Comparison of ENCODE assay signal across 33 cellular contexts in the genomic region with DNA sequence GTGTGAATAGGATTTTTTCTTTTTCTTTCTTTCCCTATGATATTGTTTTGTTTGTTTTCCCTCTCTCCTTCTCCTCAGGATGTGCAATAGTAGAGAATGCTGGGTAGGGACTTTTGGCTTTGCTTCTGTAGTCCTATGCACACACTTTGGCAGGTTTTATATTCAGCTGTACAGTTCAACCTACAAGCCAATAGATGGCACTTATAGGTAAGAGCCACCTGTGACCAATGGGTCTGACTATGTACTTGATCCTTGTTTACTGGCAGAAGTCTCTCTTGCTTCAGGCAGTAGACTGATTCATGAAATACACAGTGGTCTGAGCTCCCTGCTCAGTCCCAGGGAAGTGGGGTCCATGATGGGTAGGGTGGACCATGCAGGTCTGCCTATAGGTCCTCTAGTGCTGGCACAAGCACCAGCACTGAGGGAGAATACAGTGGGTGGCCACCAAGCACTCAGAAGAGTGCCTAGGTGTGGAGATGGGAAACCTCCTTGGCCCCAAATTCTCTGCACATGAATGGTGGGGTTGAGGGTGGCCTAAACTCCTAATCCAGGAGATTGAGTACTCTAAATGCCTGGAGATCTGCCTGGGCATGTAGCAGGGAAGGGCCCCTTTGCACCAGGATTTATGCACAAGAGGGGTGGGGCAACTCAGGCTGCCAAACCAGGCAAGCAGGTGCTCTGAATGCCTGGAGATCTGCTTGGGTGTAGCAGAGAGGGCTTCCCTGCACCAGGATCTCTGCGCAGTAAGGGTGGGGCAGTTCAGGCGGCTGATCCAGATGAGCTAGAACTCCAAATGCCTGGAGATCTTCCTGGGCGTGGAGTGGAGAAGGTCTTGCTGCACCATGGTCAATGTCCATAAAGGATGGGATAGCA.
"Had no signal": no experiment of that assay in that cellular context is flagged by ENCODE, and none has a peak within 500 bp of the region (broad histone marks: within the 10 kb centered on the region; RNA-seq: fewer than 3 reads in every experiment).

No MANE protein-coding gene starts in this region.

- H3K4me3 Mint-ChIP-seq: activated CD4-positive, alpha-beta memory T cell treated with anti-CD3 and anti-CD28 coated beads, Interleukin-2, amount 10 ng/mL, durations not matched to agents 7 days and 5 days; activated CD4-positive, alpha-beta T cell treated with anti-CD3 and anti-CD28 coated beads, Interleukin-2, amount 10 ng/mL, durations not matched to agents 7 days and 5 days; activated naive CD4-positive, alpha-beta T cell treated with anti-CD3 and anti-CD28 coated beads, Interleukin-2, amount 10 ng/mL, durations not matched to agents 7 days and 5 days; activated naive CD8-positive, alpha-beta T cell treated with anti-CD3 and anti-CD28 coated beads, Interleukin-2, amount 10 ng/mL, durations not matched to agents 7 days and 5 days; activated T-cell treated with anti-CD3 and anti-CD28 coated beads, Interleukin-2, amount 50 U/mL, for 24 hours; dendritic cell treated with granulocyte-macrophage colony-stimulating factor and Interleukin-4, amounts not matched to agents 40 ng/mL and 50 ng/mL, for 4 days; endodermal cell; nephron progenitor cell; stimulated activated effector memory CD8-positive, alpha-beta T cell treated with anti-CD3 and anti-CD28 coated beads, Interleukin-12 subunit alpha, Interleukin-12 subunit beta, amount 100 ng/mL, for 72 hours; stimulated activated naive CD8-positive, alpha-beta T cell treated with anti-CD3 and anti-CD28 coated beads, Interleukin-15, Interleukin-2, amounts not matched to agents 100 ng/mL and 50 ng/mL, for 24 hours; T-helper 1 cell treated with Interleukin-12 subunit alpha and Interleukin-12 subunit beta and Interleukin-4 antibody, amounts not matched to agents 30 μg/mL and 1 μg/mL, for 36 hours had no signal

- ATAC-seq: heart right ventricle; mucosa of descending colon; pancreas; sciatic nerve; stimulated activated effector memory CD8-positive, alpha-beta T cell treated with anti-CD3 and anti-CD28 coated beads, Interleukin-12 subunit alpha, Interleukin-12 subunit beta, amount 100 ng/mL, for 72 hours had no signal

- H3K36me3 ChIP-seq: brain microvascular endothelial cell, heart right ventricle, left ventricle myocardium inferior, neutrophil, pancreas, prostate gland, thoracic aorta, upper lobe of left lung, vagina had no signal

- H3K4me1 ChIP-seq: heart right ventricle, left ventricle myocardium inferior, pancreas, prostate gland, upper lobe of left lung, vagina had no signal

- H3K9me3 ChIP-seq: neutrophil, pancreas, prostate gland had no signal

- DNase-seq: activated CD4-positive, alpha-beta memory T cell treated with anti-CD3 and anti-CD28 coated beads, Interleukin-2, amount 10 ng/mL, durations not matched to agents 7 days and 5 days; activated CD4-positive, alpha-beta T cell treated with anti-CD3 and anti-CD28 coated beads for 1 hour; activated CD4-positive, alpha-beta T cell treated with anti-CD3 and anti-CD28 coated beads, Interleukin-2, amount 10 ng/mL, durations not matched to agents 7 days and 5 days; activated CD8-positive, alpha-beta memory T cell treated with anti-CD3 and anti-CD28 coated beads, Interleukin-2, amount 50 U/mL, for 48 hours; activated gamma-delta T cell; activated naive CD4-positive, alpha-beta T cell treated with anti-CD3 and anti-CD28 coated beads, Interleukin-2, amount 10 ng/mL, durations not matched to agents 7 days and 5 days; activated naive CD8-positive, alpha-beta T cell treated with anti-CD3 and anti-CD28 coated beads, Interleukin-2, amount 10 ng/mL, durations not matched to agents 7 days and 5 days; activated T-cell treated with anti-CD3 and anti-CD28 coated beads, Interleukin-2, amount 50 U/mL, for 24 hours; brain microvascular endothelial cell; central memory CD4-positive, alpha-beta T cell; endodermal cell; heart right ventricle; left ventricle myocardium inferior; mucosa of descending colon; nephron progenitor cell; pancreas; retina; stimulated activated CD4-positive, alpha-beta T cell treated with anti-CD3 and anti-CD28 coated beads, Interleukin-4, amount 100 ng/mL, for 24 hours; SW 1271; T1000; upper lobe of left lung had no signal

- FAIRE-seq: astrocyte, pancreas had no signal

- H3K36me3 Mint-ChIP-seq: activated naive CD4-positive, alpha-beta T cell treated with anti-CD3 and anti-CD28 coated beads, Interleukin-2, amount 10 ng/mL, durations not matched to agents 7 days and 5 days; activated naive CD8-positive, alpha-beta T cell treated with anti-CD3 and anti-CD28 coated beads, Interleukin-2, amount 10 ng/mL, durations not matched to agents 7 days and 5 days; stimulated activated effector memory CD8-positive, alpha-beta T cell treated with anti-CD3 and anti-CD28 coated beads, Interleukin-12 subunit alpha, Interleukin-12 subunit beta, amount 100 ng/mL, for 72 hours had no signal

- H3K4me1 Mint-ChIP-seq: activated CD4-positive, alpha-beta memory T cell treated with anti-CD3 and anti-CD28 coated beads, Interleukin-2, amount 10 ng/mL, durations not matched to agents 7 days and 5 days; activated CD4-positive, alpha-beta T cell treated with anti-CD3 and anti-CD28 coated beads, Interleukin-2, amount 10 ng/mL, durations not matched to agents 7 days and 5 days; activated naive CD4-positive, alpha-beta T cell treated with anti-CD3 and anti-CD28 coated beads, Interleukin-2, amount 10 ng/mL, durations not matched to agents 7 days and 5 days; activated naive CD8-positive, alpha-beta T cell treated with anti-CD3 and anti-CD28 coated beads, Interleukin-2, amount 10 ng/mL, durations not matched to agents 7 days and 5 days; endodermal cell; nephron progenitor cell; stimulated activated effector memory CD8-positive, alpha-beta T cell treated with anti-CD3 and anti-CD28 coated beads, Interleukin-12 subunit alpha, Interleukin-12 subunit beta, amount 100 ng/mL, for 72 hours had no signal

- H3K27ac ChIP-seq: brain microvascular endothelial cell, heart right ventricle, left ventricle myocardium inferior, neutrophil, pancreas, prostate gland, skin epidermis, thoracic aorta, upper lobe of left lung, vagina had no signal

- H3K27ac Mint-ChIP-seq: activated CD4-positive, alpha-beta memory T cell treated with anti-CD3 and anti-CD28 coated beads, Interleukin-2, amount 10 ng/mL, durations not matched to agents 7 days and 5 days; activated CD4-positive, alpha-beta T cell treated with anti-CD3 and anti-CD28 coated beads, Interleukin-2, amount 10 ng/mL, durations not matched to agents 7 days and 5 days; activated naive CD4-positive, alpha-beta T cell treated with anti-CD3 and anti-CD28 coated beads, Interleukin-2, amount 10 ng/mL, durations not matched to agents 7 days and 5 days; activated naive CD8-positive, alpha-beta T cell treated with anti-CD3 and anti-CD28 coated beads, Interleukin-2, amount 10 ng/mL, durations not matched to agents 7 days and 5 days; activated T-cell treated with anti-CD3 and anti-CD28 coated beads, Interleukin-2, amount 50 U/mL, for 24 hours; dendritic cell treated with granulocyte-macrophage colony-stimulating factor and Interleukin-4, amounts not matched to agents 40 ng/mL and 50 ng/mL, for 4 days; endodermal cell; nephron progenitor cell; stimulated activated effector memory CD8-positive, alpha-beta T cell treated with anti-CD3 and anti-CD28 coated beads, Interleukin-12 subunit alpha, Interleukin-12 subunit beta, amount 100 ng/mL, for 72 hours; stimulated activated naive CD8-positive, alpha-beta T cell treated with anti-CD3 and anti-CD28 coated beads, Interleukin-15, Interleukin-2, amounts not matched to agents 100 ng/mL and 50 ng/mL, for 24 hours; T-helper 1 cell treated with Interleukin-12 subunit alpha and Interleukin-12 subunit beta and Interleukin-4 antibody, amounts not matched to agents 30 μg/mL and 1 μg/mL, for 36 hours had no signal

- H3K4me3 ChIP-seq: heart right ventricle, left ventricle myocardium inferior, lung, mucosa of descending colon, pancreas, prostate gland, skin epidermis, thoracic aorta, upper lobe of left lung, vagina had no signal

- H3K27me3 ChIP-seq: brain microvascular endothelial cell, heart right ventricle, neutrophil, pancreas, upper lobe of left lung, vagina had no signal

- H3K27me3 Mint-ChIP-seq: activated naive CD4-positive, alpha-beta T cell treated with anti-CD3 and anti-CD28 coated beads, Interleukin-2, amount 10 ng/mL, durations not matched to agents 7 days and 5 days; dendritic cell treated with granulocyte-macrophage colony-stimulating factor and Interleukin-4, amounts not matched to agents 40 ng/mL and 50 ng/mL, for 4 days had no signal
